Comparison of ENCODE assay signal across 2 cellular contexts in the genomic region with DNA sequence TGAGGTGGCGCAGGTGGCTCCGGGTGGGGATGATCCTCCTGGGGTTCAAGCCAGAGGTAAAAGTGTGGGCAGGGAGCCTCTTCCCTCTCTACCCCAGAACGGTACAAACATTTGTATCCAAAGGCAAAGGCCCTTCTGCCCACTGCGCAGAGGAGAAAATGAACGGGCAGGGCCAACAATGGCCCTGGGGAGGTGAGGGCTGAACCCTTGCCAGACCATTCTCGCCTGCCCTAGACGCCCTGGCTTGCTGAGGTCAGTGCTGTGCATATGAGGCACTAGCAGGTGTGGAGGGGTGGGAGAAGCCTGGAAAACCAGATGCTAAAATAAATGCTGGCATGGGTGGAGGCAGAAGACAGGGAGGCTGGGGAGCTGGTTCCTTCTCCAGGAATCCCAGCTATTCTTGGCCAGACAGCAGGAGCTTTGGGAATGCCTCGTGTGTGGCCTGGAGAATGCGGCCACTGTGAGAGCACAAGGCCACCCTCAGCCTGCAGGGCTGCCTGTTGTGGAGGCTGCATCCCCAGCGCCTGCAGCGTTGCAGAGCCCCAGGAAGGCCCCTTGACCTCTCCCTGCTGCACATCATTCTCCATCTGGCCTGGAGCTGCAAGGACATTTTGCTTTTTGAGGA.
TF ChIP-seq lines count a peak whose summit lies in the region.

No MANE protein-coding gene starts in this region.

TF ChIP-seq in HCT116, 20 proteins besides CTCF, POLR2A, EP300 and RAD21 (continued from another document):
- TF ChIP-seq EZH2 (IDR thresholded peaks at IDR 0.05) (no peak), YY1 (IDR thresholded peaks at IDR 0.05; ENCODE audit: extremely low read depth, insufficient replicate concordance, low read depth, low read length) (no peak), SP1 (IDR thresholded peaks at IDR 0.05; ENCODE audit: low read depth) (no peak), POLR2AphosphoS5 (IDR thresholded peaks at IDR 0.05; ENCODE audit: low read depth, low read length) (no peak), ZNF274 (IDR thresholded peaks at IDR 0.05; ENCODE audit: low read depth, low read length) (no peak), TCF7L2 (IDR thresholded peaks at IDR 0.05; ENCODE audit: borderline replicate concordance, extremely low read depth, insufficient read depth, insufficient read length) (no peak), FOSL1 (IDR thresholded peaks at IDR 0.05; ENCODE audit: low read depth) (no peak), SIN3A (IDR thresholded peaks at IDR 0.05; ENCODE audit: low read depth) (no peak), EZH2phosphoT487 (IDR thresholded peaks at IDR 0.05; ENCODE audit: borderline replicate concordance) (no peak), SRF (IDR thresholded peaks at IDR 0.05; ENCODE audit: low read depth) (no peak), CEBPB (IDR thresholded peaks at IDR 0.05; ENCODE audit: low read depth) (no peak), CBX3 (IDR thresholded peaks at IDR 0.05; ENCODE audit: low read depth) (no peak), ZFX (IDR thresholded peaks at IDR 0.05) (no peak), EGR1 (IDR thresholded peaks at IDR 0.05; ENCODE audit: low read depth) (no peak), ELF1 (IDR thresholded peaks at IDR 0.05; ENCODE audit: borderline replicate concordance, low read depth) (no peak)
- TF ChIP-seq, protein P1, sequence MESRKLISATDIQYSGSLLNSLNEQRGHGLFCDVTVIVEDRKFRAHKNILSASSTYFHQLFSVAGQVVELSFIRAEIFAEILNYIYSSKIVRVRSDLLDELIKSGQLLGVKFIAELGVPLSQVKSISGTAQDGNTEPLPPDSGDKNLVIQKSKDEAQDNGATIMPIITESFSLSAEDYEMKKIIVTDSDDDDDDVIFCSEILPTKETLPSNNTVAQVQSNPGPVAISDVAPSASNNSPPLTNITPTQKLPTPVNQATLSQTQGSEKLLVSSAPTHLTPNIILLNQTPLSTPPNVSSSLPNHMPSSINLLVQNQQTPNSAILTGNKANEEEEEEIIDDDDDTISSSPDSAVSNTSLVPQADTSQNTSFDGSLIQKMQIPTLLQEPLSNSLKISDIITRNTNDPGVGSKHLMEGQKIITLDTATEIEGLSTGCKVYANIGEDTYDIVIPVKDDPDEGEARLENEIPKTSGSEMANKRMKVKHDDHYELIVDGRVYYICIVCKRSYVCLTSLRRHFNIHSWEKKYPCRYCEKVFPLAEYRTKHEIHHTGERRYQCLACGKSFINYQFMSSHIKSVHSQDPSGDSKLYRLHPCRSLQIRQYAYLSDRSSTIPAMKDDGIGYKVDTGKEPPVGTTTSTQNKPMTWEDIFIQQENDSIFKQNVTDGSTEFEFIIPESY (IDR thresholded peaks at IDR 0.05; ENCODE audit: extremely low read depth, insufficient replicate concordance, low read length): no peak
- TF ChIP-seq, protein P2, sequence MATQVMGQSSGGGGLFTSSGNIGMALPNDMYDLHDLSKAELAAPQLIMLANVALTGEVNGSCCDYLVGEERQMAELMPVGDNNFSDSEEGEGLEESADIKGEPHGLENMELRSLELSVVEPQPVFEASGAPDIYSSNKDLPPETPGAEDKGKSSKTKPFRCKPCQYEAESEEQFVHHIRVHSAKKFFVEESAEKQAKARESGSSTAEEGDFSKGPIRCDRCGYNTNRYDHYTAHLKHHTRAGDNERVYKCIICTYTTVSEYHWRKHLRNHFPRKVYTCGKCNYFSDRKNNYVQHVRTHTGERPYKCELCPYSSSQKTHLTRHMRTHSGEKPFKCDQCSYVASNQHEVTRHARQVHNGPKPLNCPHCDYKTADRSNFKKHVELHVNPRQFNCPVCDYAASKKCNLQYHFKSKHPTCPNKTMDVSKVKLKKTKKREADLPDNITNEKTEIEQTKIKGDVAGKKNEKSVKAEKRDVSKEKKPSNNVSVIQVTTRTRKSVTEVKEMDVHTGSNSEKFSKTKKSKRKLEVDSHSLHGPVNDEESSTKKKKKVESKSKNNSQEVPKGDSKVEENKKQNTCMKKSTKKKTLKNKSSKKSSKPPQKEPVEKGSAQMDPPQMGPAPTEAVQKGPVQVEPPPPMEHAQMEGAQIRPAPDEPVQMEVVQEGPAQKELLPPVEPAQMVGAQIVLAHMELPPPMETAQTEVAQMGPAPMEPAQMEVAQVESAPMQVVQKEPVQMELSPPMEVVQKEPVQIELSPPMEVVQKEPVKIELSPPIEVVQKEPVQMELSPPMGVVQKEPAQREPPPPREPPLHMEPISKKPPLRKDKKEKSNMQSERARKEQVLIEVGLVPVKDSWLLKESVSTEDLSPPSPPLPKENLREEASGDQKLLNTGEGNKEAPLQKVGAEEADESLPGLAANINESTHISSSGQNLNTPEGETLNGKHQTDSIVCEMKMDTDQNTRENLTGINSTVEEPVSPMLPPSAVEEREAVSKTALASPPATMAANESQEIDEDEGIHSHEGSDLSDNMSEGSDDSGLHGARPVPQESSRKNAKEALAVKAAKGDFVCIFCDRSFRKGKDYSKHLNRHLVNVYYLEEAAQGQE (IDR thresholded peaks at IDR 0.05; ENCODE audit: low read depth): no peak
- TF ChIP-seq, protein P3, sequence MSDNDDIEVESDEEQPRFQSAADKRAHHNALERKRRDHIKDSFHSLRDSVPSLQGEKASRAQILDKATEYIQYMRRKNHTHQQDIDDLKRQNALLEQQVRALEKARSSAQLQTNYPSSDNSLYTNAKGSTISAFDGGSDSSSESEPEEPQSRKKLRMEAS (IDR thresholded peaks at IDR 0.05): no peak
- TF ChIP-seq, protein P4, sequence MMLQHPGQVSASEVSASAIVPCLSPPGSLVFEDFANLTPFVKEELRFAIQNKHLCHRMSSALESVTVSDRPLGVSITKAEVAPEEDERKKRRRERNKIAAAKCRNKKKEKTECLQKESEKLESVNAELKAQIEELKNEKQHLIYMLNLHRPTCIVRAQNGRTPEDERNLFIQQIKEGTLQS (IDR thresholded peaks at IDR 0.05): no peak

TF ChIP-seq in GM12891, 5 proteins besides CTCF, POLR2A, EP300 and RAD21 (continued from another document):
- TF ChIP-seq SPI1 (IDR thresholded peaks at IDR 0.05; ENCODE audit: low read depth, low read length) (no peak), PAX5 (IDR thresholded peaks at IDR 0.05; ENCODE audit: insufficient read depth, low read length, severe bottlenecking) (no peak), POLR2AphosphoS5 (IDR thresholded peaks at IDR 0.05; ENCODE audit: low read depth, low read length) (no peak), TAF1 (IDR thresholded peaks at IDR 0.05; ENCODE audit: low read depth, low read length) (no peak)
